ENCODE assay signal across 20 cellular contexts in genomic region chrX:84144991-84145390, GRCh38. TPM values are rescaled to one million over a fixed set of nuclear protein-coding genes. Genes with fewer than 3 reads are reported as not detected.
DNase-seq lines count a peak whose midpoint lies in the region; ATAC-seq, FAIRE-seq and TF ChIP-seq lines count a peak whose summit lies in the region.
"Had no signal": no experiment of that assay in that cellular context is flagged by ENCODE, and none has a peak within 500 bp of the region (broad histone marks: within the 10 kb centered on the region; RNA-seq: fewer than 3 reads in every experiment).

No MANE protein-coding gene starts in this region.

- no peaks in the 10 kb centered on the region for H3K4me1 ChIP-seq in astrocyte (ENCODE audit: insufficient read depth, low read length)
- peaks cover 3% of the 10 kb centered on the region for H3K4me1 ChIP-seq in mucosa of descending colon (ENCODE audit: low read depth)
- H3K4me1 ChIP-seq in Karpas-422 (ENCODE audit: low read length) = no peaks in the 10 kb centered on the region
- H3K4me1 ChIP-seq: BLaER1 treated with 17β-estradiol and CSF1 and Interleukin-3, amounts not matched to agents 10 nM and 100 nM; Caco-2 had no signal

- intact Hi-C loops in mucosa of descending colon (cut with DNase I, micrococcal nuclease) = no loop called here

- H3K9me3 ChIP-seq in astrocyte (ENCODE audit: insufficient read depth, low read depth, low read length) = no peaks in the 10 kb centered on the region
- H3K9me3 ChIP-seq in mucosa of descending colon = no peaks in the 10 kb centered on the region
- H3K9me3 ChIP-seq in Karpas-422 (ENCODE audit: low read length) = no peaks in the 10 kb centered on the region; the same call in 1 of the 2 replicates
- H3K9me3 ChIP-seq: Caco-2 had no signal

- H3K4me3 Mint-ChIP-seq in astrocyte (ENCODE audit: unreplicated experiment) = no peak overlapping the region
- H3K4me3 Mint-ChIP-seq: B cell; CD4-positive, alpha-beta T cell; CD8-positive, alpha-beta T cell had no signal

- H3K27ac ChIP-seq in astrocyte (ENCODE audit: low read depth, low read length) = no peak overlapping the region
- H3K27ac ChIP-seq in Karpas-422 (ENCODE audit: low read length) = no peak overlapping the region
- H3K27ac ChIP-seq: BLaER1 treated with 17β-estradiol and CSF1 and Interleukin-3, amounts not matched to agents 10 nM and 100 nM; C4-2B had no signal

- no peak overlapping the region for H3K27ac Mint-ChIP-seq in astrocyte (ENCODE audit: unreplicated experiment)
- H3K27ac Mint-ChIP-seq: B cell; CD4-positive, alpha-beta T cell; CD8-positive, alpha-beta T cell had no signal

- H2AFZ ChIP-seq in astrocyte (ENCODE audit: low read depth, low read length) (no peak overlapping the region), Karpas-422 (ENCODE audit: low read length) (no peak overlapping the region)

- no peaks in the 10 kb centered on the region for H3K9me2 ChIP-seq in Karpas-422 (replicated peaks; ENCODE audit: insufficient read depth, low read length)

- no peaks in the 10 kb centered on the region for H3K36me3 Mint-ChIP-seq in astrocyte (ENCODE audit: low read depth, unreplicated experiment)
- H3K36me3 Mint-ChIP-seq: CD8-positive, alpha-beta T cell had no signal

- H3K9ac ChIP-seq in astrocyte (ENCODE audit: low read length) (no peak overlapping the region), Karpas-422 (ENCODE audit: low read length) (no peak overlapping the region)
- H3K9ac ChIP-seq: BLaER1 treated with 17β-estradiol and CSF1 and Interleukin-3, amounts not matched to agents 10 nM and 100 nM had no signal

- H3K27me3 ChIP-seq in astrocyte (ENCODE audit: insufficient read depth, low read length) = no peaks in the 10 kb centered on the region
- no peaks in the 10 kb centered on the region for H3K27me3 ChIP-seq in Karpas-422 (ENCODE audit: low read length)

- no peak for DNase-seq in astrocyte (ENCODE audit: low read depth)
- DNase-seq in mucosa of descending colon = no peak
- DNase-seq in Karpas-422 = no peak
- DNase-seq in activated effector memory CD4-positive, alpha-beta T cell treated with anti-CD3 and anti-CD28 coated beads, Interleukin-2, amount 50 U/mL, for 16 hours = no peak
- DNase-seq in SKM-1 (lab: John Stamatoyannopoulos, UW; ENCODE audit: unreplicated experiment) = no peak
- DNase-seq: 8988T; AML-193; Caco-2; Calu3; CD4-positive, alpha-beta T cell; CD8-positive, alpha-beta T cell; DMS79 treated with DMSO at 0.1 percent for 48 hours; GF-D8 had no signal

- peak; percentile 97 for FAIRE-seq in astrocyte (lab: Jason Lieb, UNC)
- FAIRE-seq: A204.1, D721Med, G401.6, GM12891 had no signal

- TF ChIP-seq CTCF in astrocyte (IDR thresholded peaks at IDR 0.05; ENCODE audit: insufficient read depth, low read depth, low read length) (no peak), mucosa of descending colon (IDR thresholded peaks at IDR 0.05) (no peak)

- peaks cover 3% of the 10 kb centered on the region for H3K9me3 Mint-ChIP-seq in astrocyte (ENCODE audit: unreplicated experiment)
- H3K9me3 Mint-ChIP-seq: CD4-positive, alpha-beta T cell; CD8-positive, alpha-beta T cell had no signal

- H3K4me2 ChIP-seq in astrocyte (ENCODE audit: low read length) = no peak overlapping the region
- H3K4me2 ChIP-seq in Karpas-422 (ENCODE audit: low read depth, low read length, poor library complexity, severe bottlenecking) = no peak overlapping the region
- H3K4me2 ChIP-seq: BLaER1 treated with 17β-estradiol and CSF1 and Interleukin-3, amounts not matched to agents 10 nM and 100 nM had no signal

- ATAC-seq in mucosa of descending colon = peak; percentile 58
- ATAC-seq: CD8-positive, alpha-beta T cell had no signal

- H3K79me2 ChIP-seq in astrocyte (ENCODE audit: insufficient read depth, low read length) = no peaks in the 10 kb centered on the region
- no peaks in the 10 kb centered on the region; the same call in 1 of the 2 replicates for H3K79me2 ChIP-seq in Karpas-422 (ENCODE audit: low read length)

- H4K20me1 ChIP-seq in astrocyte (ENCODE audit: insufficient read depth, low read length) = no peaks in the 10 kb centered on the region
- H4K20me1 ChIP-seq in Karpas-422 (ENCODE audit: insufficient read depth, low read depth, low read length) = no peaks in the 10 kb centered on the region
- H4K20me1 ChIP-seq: BLaER1 treated with 17β-estradiol and CSF1 and Interleukin-3, amounts not matched to agents 10 nM and 100 nM had no signal

- H3K4me1 Mint-ChIP-seq in astrocyte (ENCODE audit: low read depth, unreplicated experiment) = no peaks in the 10 kb centered on the region
- H3K4me1 Mint-ChIP-seq: B cell had no signal

- H3K36me3 ChIP-seq in astrocyte (ENCODE audit: insufficient read depth, low read length) (no peaks in the 10 kb centered on the region), mucosa of descending colon (ENCODE audit: low read depth) (no peaks in the 10 kb centered on the region), Karpas-422 (ENCODE audit: insufficient read depth, low read length) (0 out of 2 replicates have a peak, but pooled peaks cover 2% of the 10 kb centered on the region)
- H3K36me3 ChIP-seq: BLaER1 treated with 17β-estradiol and CSF1 and Interleukin-3, amounts not matched to agents 10 nM and 100 nM had no signal

- H3K4me3 ChIP-seq in astrocyte (ENCODE audit: insufficient read depth, low read depth, low read length) = no peak overlapping the region
- no peak overlapping the region for H3K4me3 ChIP-seq in mucosa of descending colon
- no peak overlapping the region for H3K4me3 ChIP-seq in Karpas-422 (ENCODE audit: low read length)
- H3K4me3 ChIP-seq: BLaER1 treated with 17β-estradiol and CSF1 and Interleukin-3, amounts not matched to agents 10 nM and 100 nM had no signal

- H3K27me3 Mint-ChIP-seq in astrocyte (ENCODE audit: low read depth, unreplicated experiment) = no peaks in the 10 kb centered on the region
- H3K27me3 Mint-ChIP-seq: B cell; CD4-positive, alpha-beta T cell had no signal

RNA-seq across cellular contexts. Expression of gene RPS6KA6, which starts 43.0 kb away (rescaled TPM):
- total RNA-seq in astrocyte (7.1 and 8.5 TPM in 2 replicates), mucosa of descending colon (10 to 100 TPM in 2 of 3 donors, 1 to 10 TPM in 1; 9.7 to 16.6 (median 11.3) TPM)
- total RNA-seq in Karpas-422 (2014; rRNA removed; shearing (Covaris generic); ENCODE audit: low replicate concordance) = 6.2 and 22.1 TPM in 2 replicates
- total RNA-seq: CD4-positive, alpha-beta T cell; CD8-positive, alpha-beta T cell had no signal
